Comparison of ENCODE assay signal across 12 cellular contexts in the genomic region with DNA sequence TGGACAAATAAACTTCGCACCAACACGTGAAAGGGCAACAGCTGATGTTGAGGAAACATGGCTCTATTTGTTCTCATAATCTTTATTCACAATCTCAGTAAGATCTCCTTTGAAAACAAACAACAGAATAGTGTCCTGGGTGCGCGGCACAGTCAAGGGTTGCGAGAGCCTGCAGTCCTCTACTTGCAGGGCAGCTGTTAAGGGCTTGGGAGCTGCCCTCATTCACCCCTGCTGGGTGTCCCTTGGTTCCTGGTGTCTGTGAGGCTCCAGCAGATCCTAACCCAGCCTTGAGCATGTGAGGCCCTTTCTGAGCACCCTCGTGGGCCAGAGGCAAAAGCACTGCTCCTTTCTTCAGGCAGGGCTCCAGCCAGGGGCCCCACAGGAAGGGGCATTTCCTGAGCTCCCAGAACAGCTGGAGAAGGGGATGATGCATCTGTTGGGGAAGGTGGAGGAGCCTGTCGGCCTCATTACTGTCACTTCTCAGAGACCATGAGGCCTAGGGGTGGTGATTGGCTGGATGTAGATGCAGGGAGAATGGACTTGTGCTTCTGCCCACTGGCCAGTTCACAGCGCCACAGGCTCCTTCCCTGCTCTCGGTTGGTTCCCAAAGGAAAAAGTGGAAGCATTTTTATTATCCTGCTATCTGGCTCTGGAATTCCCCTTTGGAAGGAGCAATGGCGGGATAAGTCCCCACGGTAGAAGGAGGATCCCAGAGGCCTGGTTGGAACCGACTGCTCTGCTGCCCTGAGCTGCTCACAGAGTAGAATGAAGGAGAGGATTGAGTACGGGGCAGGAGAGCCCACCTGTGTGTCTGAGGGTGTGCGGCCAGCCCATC. TPM values are rescaled to one million over a fixed set of nuclear protein-coding genes. Genes with fewer than 3 reads are reported as not detected.
DNase-seq lines count a peak whose midpoint lies in the region; ATAC-seq and TF ChIP-seq lines count a peak whose summit lies in the region.
"Had no signal": no experiment of that assay in that cellular context is flagged by ENCODE, and none has a peak within 500 bp of the region (broad histone marks: within the 10 kb centered on the region; RNA-seq: fewer than 3 reads in every experiment).

No MANE protein-coding gene starts in this region.

- H3K4me1 ChIP-seq in prostate gland (replicated peaks): peaks cover 6% of the 10 kb centered on the region

- CTCF ChIA-PET in activated naive CD4-positive, alpha-beta T cell treated with anti-CD3 and anti-CD28 coated beads for 36 hours (lab: Charles Lee): interaction anchor here (1.4 kb wide), 1 partner anchor 9 kb away, joined by 5 read pairs; no protein-coding TSS in a partner anchor

- H3K9me3 ChIP-seq in prostate gland: no peaks in the 10 kb centered on the region

- no peaks in the 10 kb centered on the region for H3K9me3 Mint-ChIP-seq in T-helper 1 cell treated with Interleukin-12 subunit alpha and Interleukin-12 subunit beta and Interleukin-4 antibody, amounts not matched to agents 30 μg/mL and 1 μg/mL, for 36 hours
- no peaks in the 10 kb centered on the region for H3K9me3 Mint-ChIP-seq in activated naive CD4-positive, alpha-beta T cell treated with anti-CD3 and anti-CD28 coated beads for 36 hours

- H3K27me3 Mint-ChIP-seq in T-helper 1 cell treated with Interleukin-12 subunit alpha and Interleukin-12 subunit beta and Interleukin-4 antibody, amounts not matched to agents 30 μg/mL and 1 μg/mL, for 36 hours (ENCODE audit: low read depth): no peaks in the 10 kb centered on the region
- no peaks in the 10 kb centered on the region for H3K27me3 Mint-ChIP-seq in activated naive CD4-positive, alpha-beta T cell treated with anti-CD3 and anti-CD28 coated beads for 36 hours (ENCODE audit: low read depth)
- H3K27me3 Mint-ChIP-seq: IgD-negative memory B cell had no signal

- intact Hi-C loops in prostate gland (cut with DNase I): no loop called here
- intact Hi-C loops in activated naive CD4-positive, alpha-beta T cell treated with anti-CD3 and anti-CD28 coated beads for 36 hours (cut with micrococcal nuclease): no loop called here

- ATAC-seq in HG02588 (IDR thresholded peaks at IDR 0.05; ENCODE audit: unreplicated experiment): no peak

- H3K27me3 ChIP-seq in prostate gland (replicated peaks; ENCODE audit: insufficient read depth): no peaks in the 10 kb centered on the region

- H3K4me3 Mint-ChIP-seq in T-helper 1 cell treated with Interleukin-12 subunit alpha and Interleukin-12 subunit beta and Interleukin-4 antibody, amounts not matched to agents 30 μg/mL and 1 μg/mL, for 36 hours: no peak overlapping the region
- H3K4me3 Mint-ChIP-seq in activated naive CD4-positive, alpha-beta T cell treated with anti-CD3 and anti-CD28 coated beads for 36 hours: no peak overlapping the region

- H3K36me3 Mint-ChIP-seq in T-helper 1 cell treated with Interleukin-12 subunit alpha and Interleukin-12 subunit beta and Interleukin-4 antibody, amounts not matched to agents 30 μg/mL and 1 μg/mL, for 36 hours (ENCODE audit: low read depth): peaks cover 5% of the 10 kb centered on the region
- H3K36me3 Mint-ChIP-seq in activated naive CD4-positive, alpha-beta T cell treated with anti-CD3 and anti-CD28 coated beads for 36 hours (ENCODE audit: low read depth): no peaks in the 10 kb centered on the region
- H3K36me3 Mint-ChIP-seq: IgD-negative memory B cell had no signal

- TF ChIP-seq CTCF in coronary artery (IDR thresholded peaks at IDR 0.05) (no peak), prostate gland (IDR thresholded peaks at IDR 0.05) (no peak)

- no peak overlapping the region for H3K27ac ChIP-seq in coronary artery
- H3K27ac ChIP-seq in prostate gland: no peak overlapping the region

- H3K4me1 Mint-ChIP-seq in T-helper 1 cell treated with Interleukin-12 subunit alpha and Interleukin-12 subunit beta and Interleukin-4 antibody, amounts not matched to agents 30 μg/mL and 1 μg/mL, for 36 hours (ENCODE audit: low read depth): peaks cover 35% of the 10 kb centered on the region
- peaks cover 8% of the 10 kb centered on the region for H3K4me1 Mint-ChIP-seq in activated naive CD4-positive, alpha-beta T cell treated with anti-CD3 and anti-CD28 coated beads for 36 hours (ENCODE audit: low read depth)

- H3K27ac Mint-ChIP-seq in T-helper 1 cell treated with Interleukin-12 subunit alpha and Interleukin-12 subunit beta and Interleukin-4 antibody, amounts not matched to agents 30 μg/mL and 1 μg/mL, for 36 hours: peak overlapping the region; percentile 31
- no peak overlapping the region for H3K27ac Mint-ChIP-seq in activated naive CD4-positive, alpha-beta T cell treated with anti-CD3 and anti-CD28 coated beads for 36 hours
- H3K27ac Mint-ChIP-seq: IgD-negative memory B cell had no signal

- WGBS in prostate gland: 51% methylated on average over 14 of the region's 14 CpGs

- no peak for DNase-seq in T-helper 1 cell
- peak; percentile 31 for DNase-seq in HuH-7.5 (ENCODE audit: low spot score)
- DNase-seq in coronary artery (ENCODE audit: low spot score): peak; percentile 71
- DNase-seq in prostate gland (ENCODE audit: low spot score): peak; percentile 46
- no peak for DNase-seq in NCI-H1092 treated with DMSO at 0.1 percent for 48 hours (lab: John Stamatoyannopoulos, UW)
- no peak for DNase-seq in activated naive CD4-positive, alpha-beta T cell treated with anti-CD3 and anti-CD28 coated beads for 36 hours
- DNase-seq: EL, NCI-H226, SHP77 treated with DMSO at 0.1 percent for 48 hours had no signal

- H3K36me3 ChIP-seq in prostate gland: no peaks in the 10 kb centered on the region

- H3K4me3 ChIP-seq in coronary artery (no peak overlapping the region), prostate gland (no peak overlapping the region)

- TF ChIP-seq POLR2A in prostate gland (IDR thresholded peaks at IDR 0.05): no peak

RNA-seq across cellular contexts. Expression of gene KLF13, which starts 51.9 kb away (rescaled TPM):
- 10 to 100 TPM; 16.6 to 56.5 TPM for total RNA-seq in prostate gland
- total RNA-seq in activated naive CD4-positive, alpha-beta T cell treated with anti-CD3 and anti-CD28 coated beads for 36 hours: 100 to 1,000 TPM; 115 to 121 TPM

Comparison
In these comparisons a context has a peak if more than half of its experiments do, and no peak if none do; other contexts are left out.
1. DNase-seq: peak in HuH-7.5 (single experiment), coronary artery (single experiment) and prostate gland (single experiment); none in T-helper 1 cell (0 of 5), NCI-H1092 treated with DMSO at 0.1 percent for 48 hours (single experiment) and activated naive CD4-positive, alpha-beta T cell treated with anti-CD3 and anti-CD28 coated beads for 36 hours (single experiment).